In the genomic region with DNA sequence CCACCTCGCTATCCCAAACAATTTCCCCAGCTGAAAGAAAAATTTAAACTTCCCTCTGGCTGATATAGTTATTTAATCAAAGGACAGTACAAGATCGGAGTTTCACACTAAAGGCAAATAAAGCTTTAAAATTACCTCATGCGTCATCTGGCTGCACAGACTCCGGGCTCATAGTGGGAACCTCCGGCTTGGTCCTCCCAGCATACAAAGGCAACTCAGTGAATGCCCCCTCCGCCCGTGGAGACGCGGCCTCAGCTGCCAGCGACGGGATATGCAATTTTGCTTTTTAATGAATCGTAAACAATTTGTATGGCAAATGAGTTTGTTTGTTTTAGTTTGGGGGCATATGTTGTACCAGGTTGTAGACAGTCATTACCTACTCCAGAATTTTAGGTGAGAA, we compare ENCODE assay signal across 25 cellular contexts.
A peak's percentile ranks its signal among the peaks of the same experiment; 100 is the strongest.
DNase-seq lines count a peak whose midpoint lies in the region; ATAC-seq, FAIRE-seq and TF ChIP-seq lines count a peak whose summit lies in the region.
"Had no signal": no experiment of that assay in that cellular context is flagged by ENCODE, and none has a peak within 500 bp of the region (broad histone marks: within the 10 kb centered on the region; RNA-seq: fewer than 3 reads in every experiment).

No MANE protein-coding gene starts in this region.

- H3K27ac ChIP-seq in kidney (ENCODE audit: low read depth in 2 of 2, low read length in 2 of 2), result no peak overlapping the region
- H3K27ac ChIP-seq: breast epithelium, C4-2B, KMS-11, lower lobe of right lung, ovary, tibial artery had no signal

- H3K4me3 ChIP-seq in kidney (ENCODE audit: low read length in 2 of 2), result no peak overlapping the region
- H3K4me3 ChIP-seq: breast epithelium, lower lobe of right lung, ovary, tibial artery had no signal

- no peak overlapping the region for H3K4me3 Mint-ChIP-seq in activated CD4-positive, alpha-beta memory T cell treated with anti-CD3 and anti-CD28 coated beads, Interleukin-2, amount 10 ng/mL, durations not matched to agents 7 days and 5 days
- H3K4me3 Mint-ChIP-seq: nephron; stimulated activated naive CD8-positive, alpha-beta T cell treated with anti-CD3 and anti-CD28 coated beads, Interleukin-15, Interleukin-2, amounts not matched to agents 100 ng/mL and 50 ng/mL, for 24 hours; T-helper 2 cell treated with Interferon-gamma antibody and Interleukin-4, amounts not matched to agents 5 μg/mL and 100 μg/mL, for 36 hours had no signal

- H3K27ac Mint-ChIP-seq in activated CD4-positive, alpha-beta memory T cell treated with anti-CD3 and anti-CD28 coated beads, Interleukin-2, amount 10 ng/mL, durations not matched to agents 7 days and 5 days, result no peak overlapping the region
- H3K27ac Mint-ChIP-seq: nephron; stimulated activated naive CD8-positive, alpha-beta T cell treated with anti-CD3 and anti-CD28 coated beads, Interleukin-15, Interleukin-2, amounts not matched to agents 100 ng/mL and 50 ng/mL, for 24 hours; T-helper 2 cell treated with Interferon-gamma antibody and Interleukin-4, amounts not matched to agents 5 μg/mL and 100 μg/mL, for 36 hours had no signal

- CTCF ChIA-PET in activated CD4-positive, alpha-beta memory T cell treated with anti-CD3 and anti-CD28 coated beads, Interleukin-2, amount 10 ng/mL, durations not matched to agents 7 days and 5 days (lab: Charles Lee), result interaction anchor here (0.5 kb wide), 1 partner anchor 18 kb away, joined by 3 read pairs; no protein-coding TSS in a partner anchor

- DNase-seq in NCI-H1694 (lab: John Stamatoyannopoulos, UW) (peak; percentile 68), kidney (peak; percentile 65), SK-N-DZ (ENCODE audit: low spot score) (no peak)
- DNase-seq in activated CD4-positive, alpha-beta memory T cell treated with anti-CD3 and anti-CD28 coated beads, Interleukin-2, amount 10 ng/mL, durations not matched to agents 7 days and 5 days, result no peak
- DNase-seq: activated CD4-positive, alpha-beta T cell treated with anti-CD3 and anti-CD28 coated beads for 48 hours; activated naive CD4-positive, alpha-beta T cell; activated T-cell treated with anti-CD3 and anti-CD28 coated beads, Interleukin-2, amount 50 U/mL, for 48 hours; effector memory CD4-positive, alpha-beta T cell; lower lobe of right lung; NCI-H187 treated with DMSO at 0.1 percent for 48 hours; NCI-H510A; ovary; tibial artery had no signal

- H3K27me3 Mint-ChIP-seq in activated CD4-positive, alpha-beta memory T cell treated with anti-CD3 and anti-CD28 coated beads, Interleukin-2, amount 10 ng/mL, durations not matched to agents 7 days and 5 days, result peaks cover 2% of the 10 kb centered on the region

- H3K9ac ChIP-seq in ES-I3 (ENCODE audit: low read depth, low read length) (peak overlapping the region; percentile 31), kidney (ENCODE audit: low read length in 2 of 2) (no peak overlapping the region)
- H3K9ac ChIP-seq: KMS-11 had no signal

- no peaks in the 10 kb centered on the region for H3K4me1 Mint-ChIP-seq in activated CD4-positive, alpha-beta memory T cell treated with anti-CD3 and anti-CD28 coated beads, Interleukin-2, amount 10 ng/mL, durations not matched to agents 7 days and 5 days

- H3K4me1 ChIP-seq in ES-I3 (ENCODE audit: insufficient read depth, low read length), result peaks cover 32% of the 10 kb centered on the region
- H3K4me1 ChIP-seq in kidney (ENCODE audit: control insufficient read depth in 1 of 2, insufficient read depth in 1 of 2, low read depth in 1 of 2, low read length in 2 of 2), result no peaks in the 10 kb centered on the region
- H3K4me1 ChIP-seq: breast epithelium had no signal

- H3K36me3 Mint-ChIP-seq in activated CD4-positive, alpha-beta memory T cell treated with anti-CD3 and anti-CD28 coated beads, Interleukin-2, amount 10 ng/mL, durations not matched to agents 7 days and 5 days (ENCODE audit: low read depth), result no peaks in the 10 kb centered on the region

- no peak for FAIRE-seq in kidney (lab: Jason Lieb, UNC)
- FAIRE-seq: islet of Langerhans had no signal

- POLR2A ChIA-PET in activated CD4-positive, alpha-beta memory T cell treated with anti-CD3 and anti-CD28 coated beads, Interleukin-2, amount 10 ng/mL, durations not matched to agents 7 days and 5 days (lab: Charles Lee), result no interaction called here

- H3K36me3 ChIP-seq in ES-I3 (ENCODE audit: insufficient read depth, low read length) (no peaks in the 10 kb centered on the region), kidney (ENCODE audit: control insufficient read depth in 1 of 2, insufficient read depth in 2 of 2, low read length in 2 of 2) (no peaks in the 10 kb centered on the region)
- H3K36me3 ChIP-seq: breast epithelium, lower lobe of right lung, ovary, right atrium auricular region, tibial artery had no signal

- H3K9me3 Mint-ChIP-seq in activated CD4-positive, alpha-beta memory T cell treated with anti-CD3 and anti-CD28 coated beads, Interleukin-2, amount 10 ng/mL, durations not matched to agents 7 days and 5 days, result no peaks in the 10 kb centered on the region
- H3K9me3 Mint-ChIP-seq: nephron; stimulated activated naive CD8-positive, alpha-beta T cell treated with anti-CD3 and anti-CD28 coated beads, Interleukin-15, Interleukin-2, amounts not matched to agents 100 ng/mL and 50 ng/mL, for 24 hours; T-helper 2 cell treated with Interferon-gamma antibody and Interleukin-4, amounts not matched to agents 5 μg/mL and 100 μg/mL, for 36 hours had no signal

- H3K9me3 ChIP-seq in ES-I3 (ENCODE audit: control insufficient read depth, insufficient read depth, low read length) (no peaks in the 10 kb centered on the region), kidney (ENCODE audit: control insufficient read depth in 1 of 2, low read length in 2 of 2) (no peaks in the 10 kb centered on the region)
- H3K9me3 ChIP-seq: breast epithelium, lower lobe of right lung, ovary, right atrium auricular region, tibial artery had no signal

- TF ChIP-seq CTCF in kidney (IDR thresholded peaks at IDR 0.05; ENCODE audit: borderline replicate concordance, extremely low read depth, insufficient read depth), result no peak

- intact Hi-C loops in kidney (cut with DNase I), result no loop called here

- peak; percentile 21; the same call in 1 of the 3 replicates for ATAC-seq in SK-N-SH treated with all-trans-retinoic acid at 6 μM for 48 hours
- no peak for ATAC-seq in GM21825 (IDR thresholded peaks at IDR 0.05; ENCODE audit: unreplicated experiment)
- no peak for ATAC-seq in HG02840 (IDR thresholded peaks at IDR 0.05; ENCODE audit: low FRiP score, unreplicated experiment)
- ATAC-seq: lower lobe of right lung had no signal

TF ChIP-seq in SK-N-SH treated with all-trans-retinoic acid at 6 μM for 48 hours, 23 proteins besides CTCF, POLR2A, EP300 and RAD21:
- TF ChIP-seq ZNF70 (CRISPR knock-in tag; IDR thresholded peaks at IDR 0.05), result no peak
- no peak for TF ChIP-seq SNAI2 (CRISPR knock-in tag; IDR thresholded peaks at IDR 0.05)
- no peak for TF ChIP-seq ZFP3 (CRISPR knock-in tag; IDR thresholded peaks at IDR 0.05)
- TF ChIP-seq, protein P1, sequence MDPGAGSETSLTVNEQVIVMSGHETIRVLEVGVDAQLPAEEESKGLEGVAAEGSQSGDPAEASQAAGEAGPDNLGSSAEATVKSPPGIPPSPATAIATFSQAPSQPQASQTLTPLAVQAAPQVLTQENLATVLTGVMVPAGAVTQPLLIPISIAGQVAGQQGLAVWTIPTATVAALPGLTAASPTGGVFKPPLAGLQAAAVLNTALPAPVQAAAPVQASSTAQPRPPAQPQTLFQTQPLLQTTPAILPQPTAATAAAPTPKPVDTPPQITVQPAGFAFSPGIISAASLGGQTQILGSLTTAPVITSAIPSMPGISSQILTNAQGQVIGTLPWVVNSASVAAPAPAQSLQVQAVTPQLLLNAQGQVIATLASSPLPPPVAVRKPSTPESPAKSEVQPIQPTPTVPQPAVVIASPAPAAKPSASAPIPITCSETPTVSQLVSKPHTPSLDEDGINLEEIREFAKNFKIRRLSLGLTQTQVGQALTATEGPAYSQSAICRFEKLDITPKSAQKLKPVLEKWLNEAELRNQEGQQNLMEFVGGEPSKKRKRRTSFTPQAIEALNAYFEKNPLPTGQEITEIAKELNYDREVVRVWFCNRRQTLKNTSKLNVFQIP (CRISPR knock-in tag; IDR thresholded peaks at IDR 0.05; ENCODE audit: borderline replicate concordance, low read depth), result no peak
- TF ChIP-seq, protein P2, sequence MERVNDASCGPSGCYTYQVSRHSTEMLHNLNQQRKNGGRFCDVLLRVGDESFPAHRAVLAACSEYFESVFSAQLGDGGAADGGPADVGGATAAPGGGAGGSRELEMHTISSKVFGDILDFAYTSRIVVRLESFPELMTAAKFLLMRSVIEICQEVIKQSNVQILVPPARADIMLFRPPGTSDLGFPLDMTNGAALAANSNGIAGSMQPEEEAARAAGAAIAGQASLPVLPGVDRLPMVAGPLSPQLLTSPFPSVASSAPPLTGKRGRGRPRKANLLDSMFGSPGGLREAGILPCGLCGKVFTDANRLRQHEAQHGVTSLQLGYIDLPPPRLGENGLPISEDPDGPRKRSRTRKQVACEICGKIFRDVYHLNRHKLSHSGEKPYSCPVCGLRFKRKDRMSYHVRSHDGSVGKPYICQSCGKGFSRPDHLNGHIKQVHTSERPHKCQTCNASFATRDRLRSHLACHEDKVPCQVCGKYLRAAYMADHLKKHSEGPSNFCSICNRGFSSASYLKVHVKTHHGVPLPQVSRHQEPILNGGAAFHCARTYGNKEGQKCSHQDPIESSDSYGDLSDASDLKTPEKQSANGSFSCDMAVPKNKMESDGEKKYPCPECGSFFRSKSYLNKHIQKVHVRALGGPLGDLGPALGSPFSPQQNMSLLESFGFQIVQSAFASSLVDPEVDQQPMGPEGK (CRISPR knock-in tag; IDR thresholded peaks at IDR 0.05; ENCODE audit: borderline replicate concordance), result no peak
- no peak for TF ChIP-seq ZNF565 (CRISPR knock-in tag; conservative IDR thresholded peaks at IDR 0.05; ENCODE audit: low read depth)
- no peak for TF ChIP-seq GLIS3 (CRISPR knock-in tag; IDR thresholded peaks at IDR 0.05)
- TF ChIP-seq PPARA (CRISPR knock-in tag; IDR thresholded peaks at IDR 0.05; ENCODE audit: borderline replicate concordance), result no peak
- TF ChIP-seq ZFP30 (CRISPR knock-in tag; IDR thresholded peaks at IDR 0.05), result no peak

Comparison
In these comparisons a context has a peak if more than half of its experiments do, and no peak if none do; other contexts are left out.
1. DNase-seq: peak in NCI-H1694 (single experiment) and kidney (single experiment); none in SK-N-DZ (single experiment) and activated CD4-positive, alpha-beta memory T cell treated with anti-CD3 and anti-CD28 coated beads, Interleukin-2, amount 10 ng/mL, durations not matched to agents 7 days and 5 days (single experiment).